In genomic region chr10:132612571-132613504, GRCh38 we compare ENCODE assay signal across 20 cellular contexts.
DNase-seq lines count a peak whose midpoint lies in the region; ATAC-seq and TF ChIP-seq lines count a peak whose summit lies in the region.
"Had no signal": no experiment of that assay in that cellular context is flagged by ENCODE, and none has a peak within 500 bp of the region (broad histone marks: within the 10 kb centered on the region; RNA-seq: fewer than 3 reads in every experiment).

No MANE protein-coding gene starts in this region.

- H3K27ac ChIP-seq in spleen, result no peak overlapping the region
- H3K27ac ChIP-seq: HL-60, KMS-11 had no signal

- H3K27ac Mint-ChIP-seq in activated naive CD4-positive, alpha-beta T cell treated with anti-CD3 and anti-CD28 coated beads for 36 hours, result peak overlapping the region; percentile 16
- H3K27ac Mint-ChIP-seq in activated naive CD4-positive, alpha-beta T cell treated with anti-CD3 and anti-CD28 coated beads, Interleukin-2, amount 10 ng/mL, durations not matched to agents 7 days and 5 days, result no peak overlapping the region
- H3K27ac Mint-ChIP-seq in T-helper 17 cell, result peak overlapping the region; percentile 84
- H3K27ac Mint-ChIP-seq: activated CD4-positive, alpha-beta T cell treated with anti-CD3 and anti-CD28 coated beads for 36 hours; activated naive CD8-positive, alpha-beta T cell had no signal

- H3K27me3 Mint-ChIP-seq in activated naive CD4-positive, alpha-beta T cell treated with anti-CD3 and anti-CD28 coated beads for 36 hours (ENCODE audit: low read depth), result no peaks in the 10 kb centered on the region
- H3K27me3 Mint-ChIP-seq in activated naive CD4-positive, alpha-beta T cell treated with anti-CD3 and anti-CD28 coated beads, Interleukin-2, amount 10 ng/mL, durations not matched to agents 7 days and 5 days, result peaks cover 4% of the 10 kb centered on the region
- no peaks in the 10 kb centered on the region for H3K27me3 Mint-ChIP-seq in T-helper 17 cell
- H3K27me3 Mint-ChIP-seq: activated naive CD8-positive, alpha-beta T cell had no signal

- TF ChIP-seq CTCF in spleen (IDR thresholded peaks at IDR 0.05 in 8 of 11, conservative IDR thresholded peaks at IDR 0.05 in 3 of 11) (no peak), omental fat pad (IDR thresholded peaks at IDR 0.05) (no peak)

- H3K4me1 Mint-ChIP-seq in activated naive CD4-positive, alpha-beta T cell treated with anti-CD3 and anti-CD28 coated beads for 36 hours (ENCODE audit: low read depth), result peaks cover 49% of the 10 kb centered on the region
- peaks cover 34% of the 10 kb centered on the region for H3K4me1 Mint-ChIP-seq in activated naive CD4-positive, alpha-beta T cell treated with anti-CD3 and anti-CD28 coated beads, Interleukin-2, amount 10 ng/mL, durations not matched to agents 7 days and 5 days
- H3K4me1 Mint-ChIP-seq in T-helper 17 cell, result peaks cover 25% of the 10 kb centered on the region

- CTCF ChIA-PET in activated naive CD4-positive, alpha-beta T cell treated with anti-CD3 and anti-CD28 coated beads for 36 hours (lab: Charles Lee), result no interaction called here
- CTCF ChIA-PET in activated naive CD4-positive, alpha-beta T cell treated with anti-CD3 and anti-CD28 coated beads, Interleukin-2, amount 10 ng/mL, durations not matched to agents 7 days and 5 days (lab: Charles Lee), result no interaction called here

- H3K4me3 Mint-ChIP-seq in activated naive CD4-positive, alpha-beta T cell treated with anti-CD3 and anti-CD28 coated beads for 36 hours, result no peak overlapping the region
- no peak overlapping the region for H3K4me3 Mint-ChIP-seq in activated naive CD4-positive, alpha-beta T cell treated with anti-CD3 and anti-CD28 coated beads, Interleukin-2, amount 10 ng/mL, durations not matched to agents 7 days and 5 days
- no peak overlapping the region for H3K4me3 Mint-ChIP-seq in T-helper 17 cell
- H3K4me3 Mint-ChIP-seq: activated CD4-positive, alpha-beta T cell treated with anti-CD3 and anti-CD28 coated beads for 36 hours; activated naive CD8-positive, alpha-beta T cell had no signal

- 84 to 90% (median 89%) methylated on average over 25 to 27 of the region's 27 CpGs for WGBS in spleen, 5 donors

- H3K9me3 ChIP-seq in T-helper 17 cell (ENCODE audit: control insufficient read depth, low read length, poor library complexity, severe bottlenecking) (no peaks in the 10 kb centered on the region), spleen (no peaks in the 10 kb centered on the region)

- peaks cover 13% of the 10 kb centered on the region for H3K9me3 Mint-ChIP-seq in activated naive CD4-positive, alpha-beta T cell treated with anti-CD3 and anti-CD28 coated beads for 36 hours
- H3K9me3 Mint-ChIP-seq in activated naive CD4-positive, alpha-beta T cell treated with anti-CD3 and anti-CD28 coated beads, Interleukin-2, amount 10 ng/mL, durations not matched to agents 7 days and 5 days, result peaks cover 21% of the 10 kb centered on the region

- no peak for TF ChIP-seq POLR2A in spleen (IDR thresholded peaks at IDR 0.05)

- no peak overlapping the region for H3K4me3 ChIP-seq in spleen
- H3K4me3 ChIP-seq: lung had no signal

- H3K4me1 ChIP-seq in spleen, result peaks cover 0 to 51% (median 19%) of the 10 kb centered on the region in 6 donors

- H3K36me3 Mint-ChIP-seq in activated naive CD4-positive, alpha-beta T cell treated with anti-CD3 and anti-CD28 coated beads for 36 hours (ENCODE audit: low read depth), result peaks cover 21% of the 10 kb centered on the region
- H3K36me3 Mint-ChIP-seq in activated naive CD4-positive, alpha-beta T cell treated with anti-CD3 and anti-CD28 coated beads, Interleukin-2, amount 10 ng/mL, durations not matched to agents 7 days and 5 days, result peaks cover 17% of the 10 kb centered on the region
- H3K36me3 Mint-ChIP-seq in T-helper 17 cell (ENCODE audit: low read depth), result peaks cover 9% of the 10 kb centered on the region

- ATAC-seq in T-helper 17 cell (no peak), omental fat pad (ENCODE audit: low FRiP score) (no peak)
- ATAC-seq: right cardiac atrium had no signal

- H3K27me3 ChIP-seq in spleen (replicated peaks in 1 of 7), result no peaks in the 10 kb centered on the region

- intact Hi-C loops in activated naive CD4-positive, alpha-beta T cell treated with anti-CD3 and anti-CD28 coated beads for 36 hours (cut with micrococcal nuclease), result no loop called here
- intact Hi-C loops in spleen (cut with DNase I; ENCODE audit: low total_unique reads), result no loop called here

- H3K36me3 ChIP-seq in spleen, result peaks cover 0 to 61% (median 11%) of the 10 kb centered on the region in 6 donors

- DNase-seq in activated naive CD4-positive, alpha-beta T cell treated with anti-CD3 and anti-CD28 coated beads for 36 hours, result peak; percentile 3
- no peak for DNase-seq in activated naive CD4-positive, alpha-beta T cell treated with anti-CD3 and anti-CD28 coated beads, Interleukin-2, amount 10 ng/mL, durations not matched to agents 7 days and 5 days
- DNase-seq in T-helper 17 cell (no peak), left kidney (ENCODE audit: low read depth, low spot score) (peak; percentile 48), spleen (peak; percentile 53), omental fat pad (ENCODE audit: low spot score) (no peak), NCI-H748 (lab: John Stamatoyannopoulos, UW; ENCODE audit: unreplicated experiment) (no peak), mucosa of gallbladder (ENCODE audit: low spot score) (no peak)
- DNase-seq: effector memory CD4-positive, alpha-beta T cell; EL; NCI-H1092 treated with DMSO at 0.1 percent for 48 hours; NCI-H2227 treated with DMSO at 0.1 percent for 48 hours; SIG-M5; T-helper 9 cell had no signal

Comparison
In these comparisons a context has a peak if more than half of its experiments do, and no peak if none do; other contexts are left out.
1. DNase-seq: peak in activated naive CD4-positive, alpha-beta T cell treated with anti-CD3 and anti-CD28 coated beads for 36 hours (single experiment), left kidney (single experiment) and spleen (single experiment); none in activated naive CD4-positive, alpha-beta T cell treated with anti-CD3 and anti-CD28 coated beads, Interleukin-2, amount 10 ng/mL, durations not matched to agents 7 days and 5 days (single experiment), T-helper 17 cell (0 of 3), omental fat pad (single experiment), NCI-H748 (single experiment) and mucosa of gallbladder (single experiment).